8 cellular contexts compared by ENCODE assay signal in genomic region chr12:47686645-47687240, GRCh38. TPM values are rescaled to one million over a fixed set of nuclear protein-coding genes. Genes with fewer than 3 reads are reported as not detected.
DNase-seq lines count a peak whose midpoint lies in the region; ATAC-seq and TF ChIP-seq lines count a peak whose summit lies in the region.

No MANE protein-coding gene starts in this region.

- no peak for TF ChIP-seq POLR2A in tibial nerve (IDR thresholded peaks at IDR 0.05)

- H2AFZ ChIP-seq in hepatocyte = no peak overlapping the region

- H3K9me2 ChIP-seq in hepatocyte (replicated peaks; ENCODE audit: insufficient read depth) = no peaks in the 10 kb centered on the region

- no peak overlapping the region for H3K27ac ChIP-seq in hepatocyte
- no peak overlapping the region for H3K27ac ChIP-seq in tibial nerve

- ATAC-seq in HG02759 (IDR thresholded peaks at IDR 0.05; ENCODE audit: unreplicated experiment) (no peak), GM21786 (IDR thresholded peaks at IDR 0.05; ENCODE audit: unreplicated experiment) (no peak)

- WGBS in hepatocyte (ENCODE audit: low lambda C conversion rate, missing lambda C conversion rate) = 77% methylated on average over 4 of the region's 4 CpGs
- WGBS in tibial nerve, 2 donors = 63 to 68% methylated on average over 4 of the region's 4 CpGs

- peak; percentile 91 for TF ChIP-seq CTCF in AG10803 (conservative IDR thresholded peaks at IDR 0.05; ENCODE audit: low read length)
- peak; percentile 51; the same call in 2 of the 3 replicates for TF ChIP-seq CTCF in GM12872 (IDR thresholded peaks at IDR 0.05; ENCODE audit: insufficient read depth, low read depth, low read length)
- peak; percentile 82 for TF ChIP-seq CTCF in hepatocyte (IDR thresholded peaks at IDR 0.05; ENCODE audit: poor library complexity)
- TF ChIP-seq CTCF in tibial nerve (IDR thresholded peaks at IDR 0.05) = peak; percentile 37 to 63 (median 52)

- no peak overlapping the region for H3K4me2 ChIP-seq in hepatocyte

- no peak overlapping the region for H3K4me3 ChIP-seq in AG10803 (ENCODE audit: low read length)
- no peak overlapping the region for H3K4me3 ChIP-seq in adipocyte (ENCODE audit: low read length)
- H3K4me3 ChIP-seq in hepatocyte = no peak overlapping the region
- no peak overlapping the region for H3K4me3 ChIP-seq in tibial nerve

- no peaks in the 10 kb centered on the region for H3K9me3 ChIP-seq in adipocyte (ENCODE audit: control insufficient read depth, low read length)
- no peaks in the 10 kb centered on the region for H3K9me3 ChIP-seq in hepatocyte (ENCODE audit: low read depth)
- no peaks in the 10 kb centered on the region for H3K9me3 ChIP-seq in tibial nerve

- no peaks in the 10 kb centered on the region for H3K27me3 ChIP-seq in adipocyte (replicated peaks; ENCODE audit: control insufficient read depth, insufficient read depth, low read length)
- no peaks in the 10 kb centered on the region for H3K27me3 ChIP-seq in hepatocyte
- H3K27me3 ChIP-seq in tibial nerve = no peaks in the 10 kb centered on the region

- H3K4me1 ChIP-seq in adipocyte (ENCODE audit: control insufficient read depth, insufficient read depth, low read length) = no peaks in the 10 kb centered on the region
- H3K4me1 ChIP-seq in hepatocyte (ENCODE audit: insufficient read depth) = no peaks in the 10 kb centered on the region
- H3K4me1 ChIP-seq in tibial nerve = no peaks in the 10 kb centered on the region

- peak overlapping the region; percentile 35 for H3K9ac ChIP-seq in adipocyte (ENCODE audit: low read length)

- H3K79me2 ChIP-seq in hepatocyte = no peaks in the 10 kb centered on the region

- DNase-seq in AG10803 (ENCODE audit: low read depth) (peak; percentile 66), NCI-H1417 treated with DMSO at 0.1 percent for 48 hours (lab: John Stamatoyannopoulos, UW) (peak; percentile 13), adipocyte (ENCODE audit: low read depth) (peak; percentile 81), hepatocyte (ENCODE audit: low spot score) (peak; percentile 64), tibial nerve (ENCODE audit: low spot score in 2 of 2) (no peak)

- no peaks in the 10 kb centered on the region for H4K20me1 ChIP-seq in hepatocyte (ENCODE audit: insufficient read depth, poor library complexity, severe bottlenecking)

- peaks cover 20% of the 10 kb centered on the region for H3K36me3 ChIP-seq in adipocyte (ENCODE audit: control insufficient read depth, insufficient read depth, low read length, severe bottlenecking)
- no peaks in the 10 kb centered on the region for H3K36me3 ChIP-seq in hepatocyte (replicated peaks; ENCODE audit: insufficient read depth, low read depth)
- peaks cover 0 to 38% (median 0%) of the 10 kb centered on the region in 3 donors for H3K36me3 ChIP-seq in tibial nerve

- no peak for TF ChIP-seq EP300 in tibial nerve (IDR thresholded peaks at IDR 0.05)

RNA-seq across cellular contexts. Expression of gene RPAP3, which starts 19.1 kb away (rescaled TPM):
- total RNA-seq in hepatocyte (21.7 and 28.1 TPM in 2 replicates), tibial nerve (10 to 100 TPM in 3 of 4 donors, 1 to 10 TPM in 1; 8.8 to 19.2 (median 15.5) TPM)
- 23.4 and 31.6 TPM in 2 replicates for polyA plus RNA-seq in hepatocyte

RNA-seq across cellular contexts. Expression of gene ENDOU, which starts 38.5 kb away (rescaled TPM):
- total RNA-seq in hepatocyte (0.30 and 1.8 TPM in 2 replicates), tibial nerve (1 to 10 TPM in 1 of 4 donors, under 1 TPM in 2, not detected in 1; 0.30 to 1.2 (median 0.42) TPM)
- polyA plus RNA-seq in hepatocyte = 1.0 TPM in 1 of 2 replicates, not detected in the other

Comparison
In these comparisons a context has a peak if more than half of its experiments do, and no peak if none do; other contexts are left out.
1. DNase-seq: peak in AG10803 (single experiment), NCI-H1417 treated with DMSO at 0.1 percent for 48 hours (single experiment), adipocyte (single experiment) and hepatocyte (single experiment); none in tibial nerve (0 of 2).
2. Peak in every context shown above with its lines, with median percentiles within 50 percentile points of each other: CTCF ChIP-seq.